In genomic region chr10:123772645-123773508, GRCh38 we compare ENCODE assay signal across 18 cellular contexts.
DNase-seq lines count a peak whose midpoint lies in the region; FAIRE-seq and TF ChIP-seq lines count a peak whose summit lies in the region.
"Had no signal": no experiment of that assay in that cellular context is flagged by ENCODE, and none has a peak within 500 bp of the region (broad histone marks: within the 10 kb centered on the region; RNA-seq: fewer than 3 reads in every experiment).

No MANE protein-coding gene starts in this region.

- H3K36me3 Mint-ChIP-seq in activated CD4-positive, alpha-beta T cell treated with anti-CD3 and anti-CD28 coated beads, Interleukin-2, amount 10 ng/mL, durations not matched to agents 24 days and 14 days (ENCODE audit: low read depth), result peaks cover 4% of the 10 kb centered on the region
- H3K36me3 Mint-ChIP-seq in activated T-helper 1 cell treated with anti-CD3 and anti-CD28 coated beads, Interleukin-12 subunit alpha, Interleukin-12 subunit beta, Interleukin-2, Interleukin-4 antibody, amounts not matched to agents 30 ng/mL and 10 ng/mL and 1 ng/mL, durations not matched to agents 14 hours and 24 hours and 36 hours (ENCODE audit: low read depth), result no peaks in the 10 kb centered on the region
- H3K36me3 Mint-ChIP-seq: brain had no signal

- H3K9me3 ChIP-seq in sigmoid colon (no peaks in the 10 kb centered on the region), hepatocyte (ENCODE audit: low read depth) (no peaks in the 10 kb centered on the region)
- H3K9me3 ChIP-seq: A549, ovary, suprapubic skin had no signal

- no peak for TF ChIP-seq POLR2A in sigmoid colon (IDR thresholded peaks at IDR 0.05)

- TF ChIP-seq EP300 in sigmoid colon (IDR thresholded peaks at IDR 0.05), result no peak

- H3K79me2 ChIP-seq in hepatocyte, result no peaks in the 10 kb centered on the region

- H3K4me3 ChIP-seq in sigmoid colon (no peak overlapping the region), hepatocyte (no peak overlapping the region)
- H3K4me3 ChIP-seq: A549, ovary, SK-N-MC, skin epidermis, suprapubic skin had no signal

- H3K36me3 ChIP-seq in sigmoid colon (peaks cover 0 to 32% (median 9%) of the 10 kb centered on the region in 4 donors), hepatocyte (replicated peaks; ENCODE audit: insufficient read depth, low read depth) (no peaks in the 10 kb centered on the region)
- H3K36me3 ChIP-seq: ovary, suprapubic skin had no signal

- peaks cover 5% of the 10 kb centered on the region for H3K27me3 Mint-ChIP-seq in activated CD4-positive, alpha-beta T cell treated with anti-CD3 and anti-CD28 coated beads, Interleukin-2, amount 10 ng/mL, durations not matched to agents 24 days and 14 days
- peaks cover 7% of the 10 kb centered on the region for H3K27me3 Mint-ChIP-seq in activated T-helper 1 cell treated with anti-CD3 and anti-CD28 coated beads, Interleukin-12 subunit alpha, Interleukin-12 subunit beta, Interleukin-2, Interleukin-4 antibody, amounts not matched to agents 30 ng/mL and 10 ng/mL and 1 ng/mL, durations not matched to agents 14 hours and 24 hours and 36 hours (ENCODE audit: insufficient read depth)

- H3K4me1 ChIP-seq in sigmoid colon (peaks cover 0 to 21% (median 15%) of the 10 kb centered on the region in 4 donors), hepatocyte (ENCODE audit: insufficient read depth) (no peaks in the 10 kb centered on the region)
- H3K4me1 ChIP-seq: A549, suprapubic skin had no signal

- no peak overlapping the region for H3K4me2 ChIP-seq in hepatocyte
- H3K4me2 ChIP-seq: A549 had no signal

- no peaks in the 10 kb centered on the region for H3K27me3 ChIP-seq in sigmoid colon
- H3K27me3 ChIP-seq in hepatocyte, result no peaks in the 10 kb centered on the region
- H3K27me3 ChIP-seq: ovary, suprapubic skin had no signal

- no peak overlapping the region for H2AFZ ChIP-seq in hepatocyte

- peak overlapping the region; percentile 69 for H3K27ac Mint-ChIP-seq in activated CD4-positive, alpha-beta T cell treated with anti-CD3 and anti-CD28 coated beads, Interleukin-2, amount 10 ng/mL, durations not matched to agents 24 days and 14 days
- H3K27ac Mint-ChIP-seq in activated T-helper 1 cell treated with anti-CD3 and anti-CD28 coated beads, Interleukin-12 subunit alpha, Interleukin-12 subunit beta, Interleukin-2, Interleukin-4 antibody, amounts not matched to agents 30 ng/mL and 10 ng/mL and 1 ng/mL, durations not matched to agents 14 hours and 24 hours and 36 hours, result peak overlapping the region; percentile 58

- TF ChIP-seq CTCF in sigmoid colon (IDR thresholded peaks at IDR 0.05) (no peak), hepatocyte (IDR thresholded peaks at IDR 0.05; ENCODE audit: poor library complexity) (no peak)

- no peak overlapping the region for H3K4me3 Mint-ChIP-seq in activated CD4-positive, alpha-beta T cell treated with anti-CD3 and anti-CD28 coated beads, Interleukin-2, amount 10 ng/mL, durations not matched to agents 24 days and 14 days
- H3K4me3 Mint-ChIP-seq in activated T-helper 1 cell treated with anti-CD3 and anti-CD28 coated beads, Interleukin-12 subunit alpha, Interleukin-12 subunit beta, Interleukin-2, Interleukin-4 antibody, amounts not matched to agents 30 ng/mL and 10 ng/mL and 1 ng/mL, durations not matched to agents 14 hours and 24 hours and 36 hours, result no peak overlapping the region
- H3K4me3 Mint-ChIP-seq: brain had no signal

- peak; percentile 62 for DNase-seq in activated CD4-positive, alpha-beta T cell treated with anti-CD3 and anti-CD28 coated beads, Interleukin-2, amount 10 ng/mL, durations not matched to agents 24 days and 14 days
- DNase-seq in activated CD4-positive, alpha-beta T cell treated with anti-CD3 and anti-CD28 coated beads, Interleukin-2, amount 50 U/mL, for 4 hours, result no peak
- DNase-seq in GM18507 (ENCODE audit: extremely low spot score, insufficient read length, low read depth) (no peak), sigmoid colon (peak; percentile 12), hepatocyte (ENCODE audit: low spot score) (no peak), amniotic stem cell (lab: John Stamatoyannopoulos, UW) (no peak), UCSD-AML1 (lab: John Stamatoyannopoulos, UW; ENCODE audit: unreplicated experiment) (no peak)
- no peak for DNase-seq in activated T-helper 1 cell treated with anti-CD3 and anti-CD28 coated beads, Interleukin-12 subunit alpha, Interleukin-12 subunit beta, Interleukin-2, Interleukin-4 antibody, amounts not matched to agents 30 ng/mL and 10 ng/mL and 1 ng/mL, durations not matched to agents 14 hours and 24 hours and 36 hours (ENCODE audit: low spot score)
- DNase-seq: hypothalamus, NCI-H187 treated with DMSO at 0.1 percent for 48 hours, NCI-H510A, ovary had no signal

- H3K9me2 ChIP-seq in hepatocyte (replicated peaks; ENCODE audit: insufficient read depth), result no peaks in the 10 kb centered on the region

- H3K27ac ChIP-seq in sigmoid colon (peak overlapping the region in 1 of 4 donors; percentile 1), hepatocyte (no peak overlapping the region)
- H3K27ac ChIP-seq: A549, ovary, SK-N-MC, skin epidermis, suprapubic skin had no signal

- H3K9me3 Mint-ChIP-seq in activated CD4-positive, alpha-beta T cell treated with anti-CD3 and anti-CD28 coated beads, Interleukin-2, amount 10 ng/mL, durations not matched to agents 24 days and 14 days, result peaks cover 16% of the 10 kb centered on the region
- peaks cover 22% of the 10 kb centered on the region for H3K9me3 Mint-ChIP-seq in activated T-helper 1 cell treated with anti-CD3 and anti-CD28 coated beads, Interleukin-12 subunit alpha, Interleukin-12 subunit beta, Interleukin-2, Interleukin-4 antibody, amounts not matched to agents 30 ng/mL and 10 ng/mL and 1 ng/mL, durations not matched to agents 14 hours and 24 hours and 36 hours
- H3K9me3 Mint-ChIP-seq: brain had no signal

- 39 to 42% methylated on average over 3 of the region's 3 CpGs for WGBS in sigmoid colon, 2 donors
- WGBS in hepatocyte (ENCODE audit: low lambda C conversion rate, missing lambda C conversion rate), result 82% methylated on average over 3 of the region's 3 CpGs

- H4K20me1 ChIP-seq in hepatocyte (ENCODE audit: insufficient read depth, poor library complexity, severe bottlenecking), result no peaks in the 10 kb centered on the region

- FAIRE-seq in GM18507 (lab: Jason Lieb, UNC), result peak; percentile 57
- FAIRE-seq: A549, G401.6 had no signal

- H3K4me1 Mint-ChIP-seq in activated CD4-positive, alpha-beta T cell treated with anti-CD3 and anti-CD28 coated beads, Interleukin-2, amount 10 ng/mL, durations not matched to agents 24 days and 14 days, result peaks cover 2% of the 10 kb centered on the region
- H3K4me1 Mint-ChIP-seq in activated T-helper 1 cell treated with anti-CD3 and anti-CD28 coated beads, Interleukin-12 subunit alpha, Interleukin-12 subunit beta, Interleukin-2, Interleukin-4 antibody, amounts not matched to agents 30 ng/mL and 10 ng/mL and 1 ng/mL, durations not matched to agents 14 hours and 24 hours and 36 hours (ENCODE audit: low read depth), result no peaks in the 10 kb centered on the region

- intact Hi-C loops in activated CD4-positive, alpha-beta T cell treated with anti-CD3 and anti-CD28 coated beads, Interleukin-2, amount 10 ng/mL, durations not matched to agents 24 days and 14 days (cut with micrococcal nuclease), result no loop called here
- intact Hi-C loops in activated T-helper 1 cell treated with anti-CD3 and anti-CD28 coated beads, Interleukin-12 subunit alpha, Interleukin-12 subunit beta, Interleukin-2, Interleukin-4 antibody, amounts not matched to agents 30 ng/mL and 10 ng/mL and 1 ng/mL, durations not matched to agents 14 hours and 24 hours and 36 hours (cut with micrococcal nuclease), result no loop called here
- intact Hi-C loops in sigmoid colon (cut with DNase I), result loop anchor here (5.0 to 10.0 kb wide), 2 partner anchors 92 to 119 kb away; partner anchors contain the start of gene CPXM2

Comparison
In these comparisons a context has a peak if more than half of its experiments do, and no peak if none do; other contexts are left out.
1. DNase-seq: peak in activated CD4-positive, alpha-beta T cell treated with anti-CD3 and anti-CD28 coated beads, Interleukin-2, amount 10 ng/mL, durations not matched to agents 24 days and 14 days (single experiment) and sigmoid colon (single experiment); none in activated CD4-positive, alpha-beta T cell treated with anti-CD3 and anti-CD28 coated beads, Interleukin-2, amount 50 U/mL, for 4 hours (0 of 2), GM18507 (single experiment), activated T-helper 1 cell treated with anti-CD3 and anti-CD28 coated beads, Interleukin-12 subunit alpha, Interleukin-12 subunit beta, Interleukin-2, Interleukin-4 antibody, amounts not matched to agents 30 ng/mL and 10 ng/mL and 1 ng/mL, durations not matched to agents 14 hours and 24 hours and 36 hours (single experiment), hepatocyte (single experiment), amniotic stem cell (single experiment) and UCSD-AML1 (single experiment).